9 cellular contexts compared by ENCODE assay signal in genomic region chr1:12549106-12549459, GRCh38.
DNase-seq lines count a peak whose midpoint lies in the region; ATAC-seq, FAIRE-seq and TF ChIP-seq lines count a peak whose summit lies in the region.
"Had no signal": no experiment of that assay in that cellular context is flagged by ENCODE, and none has a peak within 500 bp of the region (broad histone marks: within the 10 kb centered on the region; RNA-seq: fewer than 3 reads in every experiment).

No MANE protein-coding gene starts in this region.

- no peaks in the 10 kb centered on the region for H3K79me2 ChIP-seq in K562 (ENCODE audit: control insufficient read depth, insufficient read depth, low read length)

- in situ Hi-C loops in K562 (cut with MboI) = no loop called here

- H2AFZ ChIP-seq in K562 (ENCODE audit: low read depth, low read length) = peak overlapping the region; percentile 74

- H3K9ac ChIP-seq in K562 (ENCODE audit: insufficient read depth in 1 of 2, low read depth in 2 of 2, low read length in 2 of 2) = peak overlapping the region; percentile 60 to 92

- ATAC-seq in K562 (peak; percentile 63), left colon (peak; percentile 24)

- peak; percentile 60 for FAIRE-seq in K562 (lab: Jason Lieb, UNC)

- H3K4me2 ChIP-seq in K562 (ENCODE audit: insufficient read depth, low read length) = peak overlapping the region; percentile 72

- H3K4me1 ChIP-seq in K562 (replicated peaks in 1 of 2; ENCODE audit: control insufficient read depth in 2 of 2, insufficient read depth in 2 of 2, low read length in 2 of 2) = peaks cover 21 to 55% of the 10 kb centered on the region in 2 experiments

- H3K27me3 ChIP-seq in K562 (ENCODE audit: control insufficient read depth in 2 of 2, insufficient read depth in 2 of 2, low read length in 2 of 2) = no peaks in the 10 kb centered on the region

- TF ChIP-seq RAD21 in K562 (CRISPR knock-in tag; conservative IDR thresholded peaks at IDR 0.05 in 1 of 2, IDR thresholded peaks at IDR 0.05 in 1 of 2) = no peak

- H3K27me3 Mint-ChIP-seq in activated CD4-positive, alpha-beta T cell treated with anti-CD3 and anti-CD28 coated beads, Interleukin-2, amount 10 ng/mL, durations not matched to agents 7 days and 5 days = peaks cover 4% of the 10 kb centered on the region

- H3K4me3 Mint-ChIP-seq in activated CD4-positive, alpha-beta T cell treated with anti-CD3 and anti-CD28 coated beads, Interleukin-2, amount 10 ng/mL, durations not matched to agents 7 days and 5 days = no peak overlapping the region
- H3K4me3 Mint-ChIP-seq: activated B cell treated with CpG ODN at 0.5 μM for 24 hours had no signal

- H4K20me1 ChIP-seq in K562 (replicated peaks; ENCODE audit: control insufficient read depth, insufficient read depth, low read length) = no peaks in the 10 kb centered on the region

- H3K27ac Mint-ChIP-seq in activated CD4-positive, alpha-beta T cell treated with anti-CD3 and anti-CD28 coated beads, Interleukin-2, amount 10 ng/mL, durations not matched to agents 7 days and 5 days = no peak overlapping the region
- H3K27ac Mint-ChIP-seq: activated B cell treated with CpG ODN at 0.5 μM for 24 hours had no signal

- DNase-seq in ELF-1 (ENCODE audit: low read depth, low spot score) (peak; percentile 66), K562 (ENCODE audit: extremely low read depth in 1 of 4, low spot score in 3 of 4) (peak; percentile 81 to 89 (median 86)), left colon (peak; percentile 47), NCI-H2029 treated with DMSO at 0.1 percent for 48 hours (lab: John Stamatoyannopoulos, UW) (no peak), NCI-H2171 (lab: John Stamatoyannopoulos, UW) (no peak)
- no peak for DNase-seq in activated CD4-positive, alpha-beta T cell treated with anti-CD3 and anti-CD28 coated beads, Interleukin-2, amount 10 ng/mL, durations not matched to agents 7 days and 5 days
- DNase-seq in stimulated activated CD4-positive, alpha-beta T cell treated with anti-CD3 and anti-CD28 coated beads, Interleukin-2, amount 100 ng/mL, for 48 hours = no peak
- DNase-seq: activated B cell treated with CpG ODN at 0.5 μM for 24 hours had no signal

- no peaks in the 10 kb centered on the region for H3K36me3 ChIP-seq in K562 (ENCODE audit: control insufficient read depth, insufficient read depth, low read length)

- intact Hi-C loops in K562 (cut with micrococcal nuclease) (no loop called here), left colon (cut with DNase I, micrococcal nuclease) (loop anchor here in 1 of 2 donors (10.0 kb wide), 1 partner anchor 46 kb away; no protein-coding TSS in a partner anchor)

- H3K9me1 ChIP-seq in K562 (ENCODE audit: control insufficient read depth, insufficient read depth, low read length) = no peaks in the 10 kb centered on the region

- no peak for TF ChIP-seq EP300 in K562 (IDR thresholded peaks at IDR 0.05; ENCODE audit: low read length)

- H3K4me3 ChIP-seq in K562 (no peak overlapping the region), skin epidermis (no peak overlapping the region)

- TF ChIP-seq POLR2A in K562 (conservative IDR thresholded peaks at IDR 0.05) = no peak

- no peaks in the 10 kb centered on the region for H3K36me3 Mint-ChIP-seq in activated CD4-positive, alpha-beta T cell treated with anti-CD3 and anti-CD28 coated beads, Interleukin-2, amount 10 ng/mL, durations not matched to agents 7 days and 5 days (ENCODE audit: low read depth)

- no peak for TF ChIP-seq CTCF in K562 (IDR thresholded peaks at IDR 0.05 in 2 of 3, conservative IDR thresholded peaks at IDR 0.05 in 1 of 3; ENCODE audit: insufficient read depth in 2 of 3, low read depth in 1 of 3, low read length in 3 of 3)

- BruUV-seq in K562 (replicated peaks; lab: Mats Ljungman, UMichigan) = no TSS peak

- 12% methylated on average over 22 of the region's 22 CpGs for WGBS in K562 (ENCODE audit: insufficient coverage, low coverage, missing lambda C conversion rate)

- peak overlapping the region; percentile 75 for H3K27ac ChIP-seq in K562 (ENCODE audit: extremely low read depth, low read depth, low read length)
- H3K27ac ChIP-seq in skin epidermis = peak overlapping the region in 12 of 21 experiments; percentile 6 to 84 (median 60)

- POLR2A ChIA-PET in K562 (lab: Yijun Ruan, JAX) = interaction anchor here (1.0 to 1.4 kb wide), 3 partner anchors 8 to 50 kb away, joined by 3 to 9 read pairs (median 3); no protein-coding TSS in a partner anchor
- POLR2A ChIA-PET in activated CD4-positive, alpha-beta T cell treated with anti-CD3 and anti-CD28 coated beads, Interleukin-2, amount 10 ng/mL, durations not matched to agents 7 days and 5 days (lab: Charles Lee) = no interaction called here

- H3K4me1 Mint-ChIP-seq in activated CD4-positive, alpha-beta T cell treated with anti-CD3 and anti-CD28 coated beads, Interleukin-2, amount 10 ng/mL, durations not matched to agents 7 days and 5 days = no peaks in the 10 kb centered on the region
- H3K4me1 Mint-ChIP-seq: activated B cell treated with CpG ODN at 0.5 μM for 24 hours had no signal

- H3K9me3 Mint-ChIP-seq in activated CD4-positive, alpha-beta T cell treated with anti-CD3 and anti-CD28 coated beads, Interleukin-2, amount 10 ng/mL, durations not matched to agents 7 days and 5 days = no peaks in the 10 kb centered on the region
- H3K9me3 Mint-ChIP-seq: activated B cell treated with CpG ODN at 0.5 μM for 24 hours had no signal

- CTCF ChIA-PET in K562 (lab: Yijun Ruan, JAX; ENCODE audit: low intra/inter-chr PET ratio) = no interaction called here
- CTCF ChIA-PET in activated CD4-positive, alpha-beta T cell treated with anti-CD3 and anti-CD28 coated beads, Interleukin-2, amount 10 ng/mL, durations not matched to agents 7 days and 5 days (lab: Charles Lee) = interaction anchor here (0.6 to 1.5 kb wide), 2 partner anchors 16 to 17 kb away, joined by 3 read pairs; no protein-coding TSS in a partner anchor

- no peaks in the 10 kb centered on the region for H3K9me3 ChIP-seq in K562 (replicated peaks; ENCODE audit: control insufficient read depth, insufficient read depth, low read depth, low read length)

TF ChIP-seq in K562, 482 proteins besides CTCF, POLR2A, EP300 and RAD21 (continues in another document):
- TF ChIP-seq E2F3 (CRISPR knock-in tag; IDR thresholded peaks at IDR 0.05) (0 out of 2 replicates have a peak, but pooled peaks have one; percentile 29), SMAD4 (CRISPR knock-in tag; conservative IDR thresholded peaks at IDR 0.05) (peak; percentile 88), MCM3 (IDR thresholded peaks at IDR 0.05) (no peak), ZNF253 (CRISPR knock-in tag; conservative IDR thresholded peaks at IDR 0.05) (0 out of 2 replicates have a peak, but pooled peaks have one; percentile 48), RB1 (IDR thresholded peaks at IDR 0.05; ENCODE audit: low read depth) (0 out of 2 replicates have a peak, but pooled peaks have one; percentile 28), ZBTB7A (IDR thresholded peaks at IDR 0.05; ENCODE audit: borderline replicate concordance, control insufficient read depth, low read depth, low read length) (peak; percentile 59; the same call in 1 of the 2 replicates)
- TF ChIP-seq, protein P1, sequence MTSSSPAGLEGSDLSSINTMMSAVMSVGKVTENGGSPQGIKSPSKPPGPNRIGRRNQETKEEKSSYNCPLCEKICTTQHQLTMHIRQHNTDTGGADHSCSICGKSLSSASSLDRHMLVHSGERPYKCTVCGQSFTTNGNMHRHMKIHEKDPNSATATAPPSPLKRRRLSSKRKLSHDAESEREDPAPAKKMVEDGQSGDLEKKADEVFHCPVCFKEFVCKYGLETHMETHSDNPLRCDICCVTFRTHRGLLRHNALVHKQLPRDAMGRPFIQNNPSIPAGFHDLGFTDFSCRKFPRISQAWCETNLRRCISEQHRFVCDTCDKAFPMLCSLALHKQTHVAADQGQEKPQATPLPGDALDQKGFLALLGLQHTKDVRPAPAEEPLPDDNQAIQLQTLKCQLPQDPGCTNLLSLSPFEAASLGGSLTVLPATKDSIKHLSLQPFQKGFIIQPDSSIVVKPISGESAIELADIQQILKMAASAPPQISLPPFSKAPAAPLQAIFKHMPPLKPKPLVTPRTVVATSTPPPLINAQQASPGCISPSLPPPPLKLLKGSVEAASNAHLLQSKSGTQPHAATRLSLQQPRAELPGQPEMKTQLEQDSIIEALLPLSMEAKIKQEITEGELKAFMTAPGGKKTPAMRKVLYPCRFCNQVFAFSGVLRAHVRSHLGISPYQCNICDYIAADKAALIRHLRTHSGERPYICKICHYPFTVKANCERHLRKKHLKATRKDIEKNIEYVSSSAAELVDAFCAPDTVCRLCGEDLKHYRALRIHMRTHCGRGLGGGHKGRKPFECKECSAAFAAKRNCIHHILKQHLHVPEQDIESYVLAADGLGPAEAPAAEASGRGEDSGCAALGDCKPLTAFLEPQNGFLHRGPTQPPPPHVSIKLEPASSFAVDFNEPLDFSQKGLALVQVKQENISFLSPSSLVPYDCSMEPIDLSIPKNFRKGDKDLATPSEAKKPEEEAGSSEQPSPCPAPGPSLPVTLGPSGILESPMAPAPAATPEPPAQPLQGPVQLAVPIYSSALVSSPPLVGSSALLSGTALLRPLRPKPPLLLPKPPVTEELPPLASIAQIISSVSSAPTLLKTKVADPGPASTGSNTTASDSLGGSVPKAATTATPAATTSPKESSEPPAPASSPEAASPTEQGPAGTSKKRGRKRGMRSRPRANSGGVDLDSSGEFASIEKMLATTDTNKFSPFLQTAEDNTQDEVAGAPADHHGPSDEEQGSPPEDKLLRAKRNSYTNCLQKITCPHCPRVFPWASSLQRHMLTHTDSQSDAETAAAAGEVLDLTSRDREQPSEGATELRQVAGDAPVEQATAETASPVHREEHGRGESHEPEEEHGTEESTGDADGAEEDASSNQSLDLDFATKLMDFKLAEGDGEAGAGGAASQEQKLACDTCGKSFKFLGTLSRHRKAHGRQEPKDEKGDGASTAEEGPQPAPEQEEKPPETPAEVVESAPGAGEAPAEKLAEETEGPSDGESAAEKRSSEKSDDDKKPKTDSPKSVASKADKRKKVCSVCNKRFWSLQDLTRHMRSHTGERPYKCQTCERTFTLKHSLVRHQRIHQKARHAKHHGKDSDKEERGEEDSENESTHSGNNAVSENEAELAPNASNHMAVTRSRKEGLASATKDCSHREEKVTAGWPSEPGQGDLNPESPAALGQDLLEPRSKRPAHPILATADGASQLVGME (CRISPR knock-in tag; IDR thresholded peaks at IDR 0.05) = peak; percentile 85; the same call in 1 of the 2 replicates
- TF ChIP-seq, protein P2, sequence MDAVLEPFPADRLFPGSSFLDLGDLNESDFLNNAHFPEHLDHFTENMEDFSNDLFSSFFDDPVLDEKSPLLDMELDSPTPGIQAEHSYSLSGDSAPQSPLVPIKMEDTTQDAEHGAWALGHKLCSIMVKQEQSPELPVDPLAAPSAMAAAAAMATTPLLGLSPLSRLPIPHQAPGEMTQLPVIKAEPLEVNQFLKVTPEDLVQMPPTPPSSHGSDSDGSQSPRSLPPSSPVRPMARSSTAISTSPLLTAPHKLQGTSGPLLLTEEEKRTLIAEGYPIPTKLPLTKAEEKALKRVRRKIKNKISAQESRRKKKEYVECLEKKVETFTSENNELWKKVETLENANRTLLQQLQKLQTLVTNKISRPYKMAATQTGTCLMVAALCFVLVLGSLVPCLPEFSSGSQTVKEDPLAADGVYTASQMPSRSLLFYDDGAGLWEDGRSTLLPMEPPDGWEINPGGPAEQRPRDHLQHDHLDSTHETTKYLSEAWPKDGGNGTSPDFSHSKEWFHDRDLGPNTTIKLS (IDR thresholded peaks at IDR 0.05; ENCODE audit: borderline replicate concordance, low read depth) = no peak

Comparison
In these comparisons a context has a peak if more than half of its experiments do, and no peak if none do; other contexts are left out.
1. DNase-seq: peak in ELF-1 (single experiment), K562 (4 of 4) and left colon (2 of 2); none in activated CD4-positive, alpha-beta T cell treated with anti-CD3 and anti-CD28 coated beads, Interleukin-2, amount 10 ng/mL, durations not matched to agents 7 days and 5 days (single experiment), NCI-H2029 treated with DMSO at 0.1 percent for 48 hours (single experiment), stimulated activated CD4-positive, alpha-beta T cell treated with anti-CD3 and anti-CD28 coated beads, Interleukin-2, amount 100 ng/mL, for 48 hours (0 of 2) and NCI-H2171 (single experiment).